Comparison of ENCODE assay signal across 1 cellular context in the genomic region with DNA sequence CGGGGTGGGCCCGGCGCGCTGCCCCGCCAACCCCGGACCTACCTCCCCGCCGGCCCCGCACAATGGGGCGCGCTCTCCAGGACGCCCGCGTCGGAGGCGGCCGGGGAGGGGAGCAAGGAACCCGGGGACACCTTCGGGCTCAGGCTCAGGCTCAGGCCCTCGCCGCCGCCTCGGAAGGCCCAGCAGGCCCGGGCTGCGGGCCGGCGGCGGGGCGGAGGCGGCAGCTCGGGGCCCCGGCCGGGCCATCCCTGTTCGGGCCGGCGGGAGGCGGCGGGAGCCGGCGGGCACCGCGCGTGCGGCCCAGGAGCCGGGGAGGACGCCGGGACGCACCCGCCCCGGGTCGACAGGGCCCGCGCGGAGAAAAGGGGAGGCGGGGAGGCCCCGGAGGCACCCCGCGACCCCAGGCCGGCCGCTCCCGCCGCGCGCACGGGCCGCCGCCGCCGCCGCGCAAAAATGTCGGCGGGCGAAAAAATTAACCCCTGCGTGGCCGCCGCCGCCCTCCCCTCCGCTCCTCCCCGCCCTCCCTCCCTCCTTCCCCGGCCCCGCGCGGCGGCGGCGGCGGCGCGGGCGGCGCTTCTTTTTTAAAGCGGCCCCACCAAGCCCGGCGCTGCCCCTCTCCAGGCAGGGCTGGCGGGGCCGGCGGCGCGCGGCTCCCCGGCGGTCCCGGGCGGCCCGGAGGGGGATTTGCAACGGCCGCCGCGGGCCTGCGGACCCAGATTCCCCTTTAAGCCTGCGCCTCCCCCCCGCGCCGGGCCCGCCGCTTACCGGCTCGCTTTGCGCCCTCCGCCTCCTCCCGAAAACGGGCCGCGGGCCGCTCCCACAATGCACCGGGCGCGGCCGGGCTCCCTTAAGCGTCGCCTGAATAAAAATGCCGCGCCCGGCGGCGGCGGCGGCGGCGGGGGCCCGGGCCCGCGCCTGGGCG.
TF ChIP-seq lines count a peak whose summit lies in the region.

No MANE protein-coding gene starts in this region.

TF ChIP-seq in HepG2, 621 proteins besides CTCF, POLR2A, EP300 and RAD21 (continues in another document):
- no peak for TF ChIP-seq ZNF607 (CRISPR knock-in tag; IDR thresholded peaks at IDR 0.05; ENCODE audit: borderline replicate concordance)
- TF ChIP-seq MYNN (CRISPR knock-in tag; IDR thresholded peaks at IDR 0.05; ENCODE audit: low read depth): no peak
- no peak for TF ChIP-seq CC2D1A (CRISPR knock-in tag; IDR thresholded peaks at IDR 0.05)
- TF ChIP-seq, protein P1, sequence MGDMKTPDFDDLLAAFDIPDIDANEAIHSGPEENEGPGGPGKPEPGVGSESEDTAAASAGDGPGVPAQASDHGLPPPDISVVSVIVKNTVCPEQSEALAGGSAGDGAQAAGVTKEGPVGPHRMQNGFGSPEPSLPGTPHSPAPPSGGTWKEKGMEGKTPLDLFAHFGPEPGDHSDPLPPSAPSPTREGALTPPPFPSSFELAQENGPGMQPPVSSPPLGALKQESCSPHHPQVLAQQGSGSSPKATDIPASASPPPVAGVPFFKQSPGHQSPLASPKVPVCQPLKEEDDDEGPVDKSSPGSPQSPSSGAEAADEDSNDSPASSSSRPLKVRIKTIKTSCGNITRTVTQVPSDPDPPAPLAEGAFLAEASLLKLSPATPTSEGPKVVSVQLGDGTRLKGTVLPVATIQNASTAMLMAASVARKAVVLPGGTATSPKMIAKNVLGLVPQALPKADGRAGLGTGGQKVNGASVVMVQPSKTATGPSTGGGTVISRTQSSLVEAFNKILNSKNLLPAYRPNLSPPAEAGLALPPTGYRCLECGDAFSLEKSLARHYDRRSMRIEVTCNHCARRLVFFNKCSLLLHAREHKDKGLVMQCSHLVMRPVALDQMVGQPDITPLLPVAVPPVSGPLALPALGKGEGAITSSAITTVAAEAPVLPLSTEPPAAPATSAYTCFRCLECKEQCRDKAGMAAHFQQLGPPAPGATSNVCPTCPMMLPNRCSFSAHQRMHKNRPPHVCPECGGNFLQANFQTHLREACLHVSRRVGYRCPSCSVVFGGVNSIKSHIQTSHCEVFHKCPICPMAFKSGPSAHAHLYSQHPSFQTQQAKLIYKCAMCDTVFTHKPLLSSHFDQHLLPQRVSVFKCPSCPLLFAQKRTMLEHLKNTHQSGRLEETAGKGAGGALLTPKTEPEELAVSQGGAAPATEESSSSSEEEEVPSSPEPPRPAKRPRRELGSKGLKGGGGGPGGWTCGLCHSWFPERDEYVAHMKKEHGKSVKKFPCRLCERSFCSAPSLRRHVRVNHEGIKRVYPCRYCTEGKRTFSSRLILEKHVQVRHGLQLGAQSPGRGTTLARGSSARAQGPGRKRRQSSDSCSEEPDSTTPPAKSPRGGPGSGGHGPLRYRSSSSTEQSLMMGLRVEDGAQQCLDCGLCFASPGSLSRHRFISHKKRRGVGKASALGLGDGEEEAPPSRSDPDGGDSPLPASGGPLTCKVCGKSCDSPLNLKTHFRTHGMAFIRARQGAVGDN (CRISPR knock-in tag; IDR thresholded peaks at IDR 0.05): peak; percentile 32
- TF ChIP-seq HNF4A (CRISPR knock-in tag; IDR thresholded peaks at IDR 0.05): no peak
- TF ChIP-seq, protein P2, sequence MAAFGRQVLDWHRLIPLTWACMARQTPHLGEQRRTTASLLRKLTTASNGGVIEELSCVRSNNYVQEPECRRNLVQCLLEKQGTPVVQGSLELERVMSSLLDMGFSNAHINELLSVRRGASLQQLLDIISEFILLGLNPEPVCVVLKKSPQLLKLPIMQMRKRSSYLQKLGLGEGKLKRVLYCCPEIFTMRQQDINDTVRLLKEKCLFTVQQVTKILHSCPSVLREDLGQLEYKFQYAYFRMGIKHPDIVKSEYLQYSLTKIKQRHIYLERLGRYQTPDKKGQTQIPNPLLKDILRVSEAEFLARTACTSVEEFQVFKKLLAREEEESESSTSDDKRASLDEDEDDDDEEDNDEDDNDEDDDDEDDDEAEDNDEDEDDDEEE (CRISPR knock-in tag; IDR thresholded peaks at IDR 0.05): no peak
- TF ChIP-seq, protein P3, sequence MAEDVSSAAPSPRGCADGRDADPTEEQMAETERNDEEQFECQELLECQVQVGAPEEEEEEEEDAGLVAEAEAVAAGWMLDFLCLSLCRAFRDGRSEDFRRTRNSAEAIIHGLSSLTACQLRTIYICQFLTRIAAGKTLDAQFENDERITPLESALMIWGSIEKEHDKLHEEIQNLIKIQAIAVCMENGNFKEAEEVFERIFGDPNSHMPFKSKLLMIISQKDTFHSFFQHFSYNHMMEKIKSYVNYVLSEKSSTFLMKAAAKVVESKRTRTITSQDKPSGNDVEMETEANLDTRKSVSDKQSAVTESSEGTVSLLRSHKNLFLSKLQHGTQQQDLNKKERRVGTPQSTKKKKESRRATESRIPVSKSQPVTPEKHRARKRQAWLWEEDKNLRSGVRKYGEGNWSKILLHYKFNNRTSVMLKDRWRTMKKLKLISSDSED (CRISPR knock-in tag; IDR thresholded peaks at IDR 0.05): no peak
- TF ChIP-seq ZNF136 (CRISPR knock-in tag; IDR thresholded peaks at IDR 0.05; ENCODE audit: low read depth): no peak
- TF ChIP-seq, protein P4, sequence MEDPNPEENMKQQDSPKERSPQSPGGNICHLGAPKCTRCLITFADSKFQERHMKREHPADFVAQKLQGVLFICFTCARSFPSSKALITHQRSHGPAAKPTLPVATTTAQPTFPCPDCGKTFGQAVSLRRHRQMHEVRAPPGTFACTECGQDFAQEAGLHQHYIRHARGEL (CRISPR knock-in tag; IDR thresholded peaks at IDR 0.05): no peak
- TF ChIP-seq ZFP1 (CRISPR knock-in tag; IDR thresholded peaks at IDR 0.05): no peak
- TF ChIP-seq CEBPG (CRISPR knock-in tag; IDR thresholded peaks at IDR 0.05): no peak
- TF ChIP-seq, protein P5, sequence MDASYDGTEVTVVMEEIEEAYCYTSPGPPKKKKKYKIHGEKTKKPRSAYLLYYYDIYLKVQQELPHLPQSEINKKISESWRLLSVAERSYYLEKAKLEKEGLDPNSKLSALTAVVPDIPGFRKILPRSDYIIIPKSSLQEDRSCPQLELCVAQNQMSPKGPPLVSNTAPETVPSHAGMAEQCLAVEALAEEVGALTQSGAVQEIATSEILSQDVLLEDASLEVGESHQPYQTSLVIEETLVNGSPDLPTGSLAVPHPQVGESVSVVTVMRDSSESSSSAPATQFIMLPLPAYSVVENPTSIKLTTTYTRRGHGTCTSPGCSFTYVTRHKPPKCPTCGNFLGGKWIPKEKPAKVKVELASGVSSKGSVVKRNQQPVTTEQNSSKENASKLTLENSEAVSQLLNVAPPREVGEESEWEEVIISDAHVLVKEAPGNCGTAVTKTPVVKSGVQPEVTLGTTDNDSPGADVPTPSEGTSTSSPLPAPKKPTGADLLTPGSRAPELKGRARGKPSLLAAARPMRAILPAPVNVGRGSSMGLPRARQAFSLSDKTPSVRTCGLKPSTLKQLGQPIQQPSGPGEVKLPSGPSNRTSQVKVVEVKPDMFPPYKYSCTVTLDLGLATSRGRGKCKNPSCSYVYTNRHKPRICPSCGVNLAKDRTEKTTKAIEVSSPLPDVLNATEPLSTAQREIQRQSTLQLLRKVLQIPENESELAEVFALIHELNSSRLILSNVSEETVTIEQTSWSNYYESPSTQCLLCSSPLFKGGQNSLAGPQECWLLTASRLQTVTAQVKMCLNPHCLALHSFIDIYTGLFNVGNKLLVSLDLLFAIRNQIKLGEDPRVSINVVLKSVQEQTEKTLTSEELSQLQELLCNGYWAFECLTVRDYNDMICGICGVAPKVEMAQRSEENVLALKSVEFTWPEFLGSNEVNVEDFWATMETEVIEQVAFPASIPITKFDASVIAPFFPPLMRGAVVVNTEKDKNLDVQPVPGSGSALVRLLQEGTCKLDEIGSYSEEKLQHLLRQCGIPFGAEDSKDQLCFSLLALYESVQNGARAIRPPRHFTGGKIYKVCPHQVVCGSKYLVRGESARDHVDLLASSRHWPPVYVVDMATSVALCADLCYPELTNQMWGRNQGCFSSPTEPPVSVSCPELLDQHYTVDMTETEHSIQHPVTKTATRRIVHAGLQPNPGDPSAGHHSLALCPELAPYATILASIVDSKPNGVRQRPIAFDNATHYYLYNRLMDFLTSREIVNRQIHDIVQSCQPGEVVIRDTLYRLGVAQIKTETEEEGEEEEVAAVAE (CRISPR knock-in tag; IDR thresholded peaks at IDR 0.05; ENCODE audit: borderline replicate concordance): no peak
- no peak for TF ChIP-seq SOX6 (IDR thresholded peaks at IDR 0.05)
- TF ChIP-seq SOX6 (CRISPR knock-in tag; IDR thresholded peaks at IDR 0.05): no peak
- TF ChIP-seq FOXK1 (CRISPR knock-in tag; IDR thresholded peaks at IDR 0.05; ENCODE audit: borderline replicate concordance, low read depth): no peak
- TF ChIP-seq ZNF44 (CRISPR knock-in tag; IDR thresholded peaks at IDR 0.05): no peak
- no peak for TF ChIP-seq ZSCAN22 (CRISPR knock-in tag; IDR thresholded peaks at IDR 0.05)
- TF ChIP-seq ZNF24 (IDR thresholded peaks at IDR 0.05): no peak
- no peak for TF ChIP-seq KDM5B (CRISPR knock-in tag; IDR thresholded peaks at IDR 0.05; ENCODE audit: borderline replicate concordance)
- TF ChIP-seq KLF13 (CRISPR knock-in tag; IDR thresholded peaks at IDR 0.05): no peak
- no peak for TF ChIP-seq SP140L (CRISPR knock-in tag; IDR thresholded peaks at IDR 0.05; ENCODE audit: borderline replicate concordance)
- TF ChIP-seq, protein P6, sequence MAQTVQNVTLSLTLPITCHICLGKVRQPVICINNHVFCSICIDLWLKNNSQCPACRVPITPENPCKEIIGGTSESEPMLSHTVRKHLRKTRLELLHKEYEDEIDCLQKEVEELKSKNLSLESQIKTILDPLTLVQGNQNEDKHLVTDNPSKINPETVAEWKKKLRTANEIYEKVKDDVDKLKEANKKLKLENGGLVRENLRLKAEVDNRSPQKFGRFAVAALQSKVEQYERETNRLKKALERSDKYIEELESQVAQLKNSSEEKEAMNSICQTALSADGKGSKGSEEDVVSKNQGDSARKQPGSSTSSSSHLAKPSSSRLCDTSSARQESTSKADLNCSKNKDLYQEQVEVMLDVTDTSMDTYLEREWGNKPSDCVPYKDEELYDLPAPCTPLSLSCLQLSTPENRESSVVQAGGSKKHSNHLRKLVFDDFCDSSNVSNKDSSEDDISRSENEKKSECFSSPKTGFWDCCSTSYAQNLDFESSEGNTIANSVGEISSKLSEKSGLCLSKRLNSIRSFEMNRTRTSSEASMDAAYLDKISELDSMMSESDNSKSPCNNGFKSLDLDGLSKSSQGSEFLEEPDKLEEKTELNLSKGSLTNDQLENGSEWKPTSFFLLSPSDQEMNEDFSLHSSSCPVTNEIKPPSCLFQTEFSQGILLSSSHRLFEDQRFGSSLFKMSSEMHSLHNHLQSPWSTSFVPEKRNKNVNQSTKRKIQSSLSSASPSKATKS (CRISPR knock-in tag; IDR thresholded peaks at IDR 0.05): no peak
- TF ChIP-seq, protein P7, sequence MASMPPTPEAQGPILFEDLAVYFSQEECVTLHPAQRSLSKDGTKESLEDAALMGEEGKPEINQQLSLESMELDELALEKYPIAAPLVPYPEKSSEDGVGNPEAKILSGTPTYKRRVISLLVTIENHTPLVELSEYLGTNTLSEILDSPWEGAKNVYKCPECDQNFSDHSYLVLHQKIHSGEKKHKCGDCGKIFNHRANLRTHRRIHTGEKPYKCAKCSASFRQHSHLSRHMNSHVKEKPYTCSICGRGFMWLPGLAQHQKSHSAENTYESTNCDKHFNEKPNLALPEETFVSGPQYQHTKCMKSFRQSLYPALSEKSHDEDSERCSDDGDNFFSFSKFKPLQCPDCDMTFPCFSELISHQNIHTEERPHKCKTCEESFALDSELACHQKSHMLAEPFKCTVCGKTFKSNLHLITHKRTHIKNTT (CRISPR knock-in tag; IDR thresholded peaks at IDR 0.05): no peak
- TF ChIP-seq, protein P8, sequence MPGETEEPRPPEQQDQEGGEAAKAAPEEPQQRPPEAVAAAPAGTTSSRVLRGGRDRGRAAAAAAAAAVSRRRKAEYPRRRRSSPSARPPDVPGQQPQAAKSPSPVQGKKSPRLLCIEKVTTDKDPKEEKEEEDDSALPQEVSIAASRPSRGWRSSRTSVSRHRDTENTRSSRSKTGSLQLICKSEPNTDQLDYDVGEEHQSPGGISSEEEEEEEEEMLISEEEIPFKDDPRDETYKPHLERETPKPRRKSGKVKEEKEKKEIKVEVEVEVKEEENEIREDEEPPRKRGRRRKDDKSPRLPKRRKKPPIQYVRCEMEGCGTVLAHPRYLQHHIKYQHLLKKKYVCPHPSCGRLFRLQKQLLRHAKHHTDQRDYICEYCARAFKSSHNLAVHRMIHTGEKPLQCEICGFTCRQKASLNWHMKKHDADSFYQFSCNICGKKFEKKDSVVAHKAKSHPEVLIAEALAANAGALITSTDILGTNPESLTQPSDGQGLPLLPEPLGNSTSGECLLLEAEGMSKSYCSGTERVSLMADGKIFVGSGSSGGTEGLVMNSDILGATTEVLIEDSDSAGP (CRISPR knock-in tag; IDR thresholded peaks at IDR 0.05; ENCODE audit: borderline replicate concordance): peak; percentile 26
- TF ChIP-seq ZNF451 (CRISPR knock-in tag; IDR thresholded peaks at IDR 0.05): no peak
- TF ChIP-seq ZNF788 (CRISPR knock-in tag; IDR thresholded peaks at IDR 0.05; ENCODE audit: borderline replicate concordance): no peak
- TF ChIP-seq GABPB1 (CRISPR knock-in tag; IDR thresholded peaks at IDR 0.05): peak; percentile 38; the same call in 1 of the 2 replicates
- TF ChIP-seq RARG (CRISPR knock-in tag; IDR thresholded peaks at IDR 0.05; ENCODE audit: low read depth): no peak
- TF ChIP-seq, protein P9, sequence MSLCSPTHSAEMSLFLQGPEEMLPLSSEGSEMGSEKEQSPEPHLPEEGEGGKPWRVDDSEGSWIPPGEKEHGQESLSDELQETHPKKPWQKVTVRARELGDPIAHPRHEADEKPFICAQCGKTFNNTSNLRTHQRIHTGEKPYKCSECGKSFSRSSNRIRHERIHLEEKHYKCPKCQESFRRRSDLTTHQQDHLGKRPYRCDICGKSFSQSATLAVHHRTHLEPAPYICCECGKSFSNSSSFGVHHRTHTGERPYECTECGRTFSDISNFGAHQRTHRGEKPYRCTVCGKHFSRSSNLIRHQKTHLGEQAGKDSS (CRISPR knock-in tag; IDR thresholded peaks at IDR 0.05; ENCODE audit: borderline replicate concordance, low read depth): no peak
- no peak for TF ChIP-seq ZFYVE20 (CRISPR knock-in tag; IDR thresholded peaks at IDR 0.05; ENCODE audit: borderline replicate concordance, low read depth)
- TF ChIP-seq, protein P10, sequence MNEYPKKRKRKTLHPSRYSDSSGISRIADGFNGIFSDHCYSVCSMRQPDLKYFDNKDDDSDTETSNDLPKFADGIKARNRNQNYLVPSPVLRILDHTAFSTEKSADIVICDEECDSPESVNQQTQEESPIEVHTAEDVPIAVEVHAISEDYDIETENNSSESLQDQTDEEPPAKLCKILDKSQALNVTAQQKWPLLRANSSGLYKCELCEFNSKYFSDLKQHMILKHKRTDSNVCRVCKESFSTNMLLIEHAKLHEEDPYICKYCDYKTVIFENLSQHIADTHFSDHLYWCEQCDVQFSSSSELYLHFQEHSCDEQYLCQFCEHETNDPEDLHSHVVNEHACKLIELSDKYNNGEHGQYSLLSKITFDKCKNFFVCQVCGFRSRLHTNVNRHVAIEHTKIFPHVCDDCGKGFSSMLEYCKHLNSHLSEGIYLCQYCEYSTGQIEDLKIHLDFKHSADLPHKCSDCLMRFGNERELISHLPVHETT (CRISPR knock-in tag; conservative IDR thresholded peaks at IDR 0.05): no peak; the same call in 1 of the 2 replicates
- TF ChIP-seq, protein P11, sequence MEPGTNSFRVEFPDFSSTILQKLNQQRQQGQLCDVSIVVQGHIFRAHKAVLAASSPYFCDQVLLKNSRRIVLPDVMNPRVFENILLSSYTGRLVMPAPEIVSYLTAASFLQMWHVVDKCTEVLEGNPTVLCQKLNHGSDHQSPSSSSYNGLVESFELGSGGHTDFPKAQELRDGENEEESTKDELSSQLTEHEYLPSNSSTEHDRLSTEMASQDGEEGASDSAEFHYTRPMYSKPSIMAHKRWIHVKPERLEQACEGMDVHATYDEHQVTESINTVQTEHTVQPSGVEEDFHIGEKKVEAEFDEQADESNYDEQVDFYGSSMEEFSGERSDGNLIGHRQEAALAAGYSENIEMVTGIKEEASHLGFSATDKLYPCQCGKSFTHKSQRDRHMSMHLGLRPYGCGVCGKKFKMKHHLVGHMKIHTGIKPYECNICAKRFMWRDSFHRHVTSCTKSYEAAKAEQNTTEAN (CRISPR knock-in tag; conservative IDR thresholded peaks at IDR 0.05): no peak
